20 cellular contexts compared by ENCODE assay signal in the genomic region with DNA sequence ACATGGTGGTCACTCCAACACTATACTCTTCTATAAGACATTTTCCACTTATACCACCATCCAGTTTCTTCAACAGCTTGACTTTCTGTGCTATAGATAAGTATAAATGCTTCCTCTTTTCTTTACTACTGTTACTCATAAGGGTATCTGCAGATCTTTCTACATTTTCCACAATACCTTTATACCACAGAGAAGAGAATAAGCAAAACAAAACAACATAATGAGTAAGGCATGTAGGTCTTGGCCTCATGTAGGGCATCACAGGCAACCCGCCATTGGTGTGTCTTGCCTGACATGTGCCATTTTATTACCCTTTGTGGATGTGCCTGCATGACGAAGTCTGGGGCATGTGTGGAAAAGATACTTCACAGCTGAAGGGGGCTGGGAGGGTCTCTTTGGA.
A peak's percentile ranks its signal among the peaks of the same experiment; 100 is the strongest.
DNase-seq lines count a peak whose midpoint lies in the region; ATAC-seq, FAIRE-seq and TF ChIP-seq lines count a peak whose summit lies in the region.
"Had no signal": no experiment of that assay in that cellular context is flagged by ENCODE, and none has a peak within 500 bp of the region (broad histone marks: within the 10 kb centered on the region; RNA-seq: fewer than 3 reads in every experiment).

No MANE protein-coding gene starts in this region.

- H4K20me1 ChIP-seq in IMR-90 (ENCODE audit: insufficient read depth, low read length) (no peaks in the 10 kb centered on the region), GM12878 (ENCODE audit: control insufficient read depth, insufficient read depth) (no peaks in the 10 kb centered on the region), GM23338 (replicated peaks; ENCODE audit: insufficient read depth) (no peaks in the 10 kb centered on the region)

- H2AK5ac ChIP-seq in IMR-90 (ENCODE audit: low read depth, low read length) = no peak overlapping the region

- H3K56ac ChIP-seq in IMR-90 (ENCODE audit: extremely low read depth, insufficient read depth, low read length) = no peak overlapping the region

- RAD21 ChIA-PET in GM12878 (lab: Charles Lee; ENCODE audit: unreplicated experiment) = no interaction called here

- H3K79me1 ChIP-seq in IMR-90 (ENCODE audit: low read depth in 1 of 2, low read length in 2 of 2) = no peaks in the 10 kb centered on the region

- TF ChIP-seq POLR2A in IMR-90 (IDR thresholded peaks at IDR 0.05; ENCODE audit: low read depth, low read length) (no peak), GM12878 (IDR thresholded peaks at IDR 0.05; ENCODE audit: low read depth, low read length) (no peak)

- no TSS peak for BruUV-seq in IMR-90 (replicated peaks; lab: Mats Ljungman, UMichigan)
- BruUV-seq in GM12878 (replicated peaks; lab: Mats Ljungman, UMichigan) = no TSS peak

- H3K27ac Mint-ChIP-seq in GM23338 = no peak overlapping the region
- H3K27ac Mint-ChIP-seq: activated naive CD8-positive, alpha-beta T cell; B cell; nephron had no signal

- no peak overlapping the region for H2BK120ac ChIP-seq in IMR-90 (ENCODE audit: low read depth, low read length)

- no peak overlapping the region for H3K4me3 Mint-ChIP-seq in GM23338
- H3K4me3 Mint-ChIP-seq: activated naive CD8-positive, alpha-beta T cell; B cell; nephron had no signal

- H3K27ac ChIP-seq in IMR-90 (ENCODE audit: insufficient read depth, low read length) (no peak overlapping the region), GM12878 (ENCODE audit: control insufficient read depth, insufficient read depth) (no peak overlapping the region), GM23338 (ENCODE audit: low read depth) (no peak overlapping the region)
- H3K27ac ChIP-seq: body of pancreas, tibial nerve had no signal

- no peak for TF ChIP-seq EP300 in GM12878 (IDR thresholded peaks at IDR 0.05; ENCODE audit: borderline replicate concordance in 1 of 2, control insufficient read depth in 1 of 2, low read depth in 2 of 2, low read length in 2 of 2)

- no peak overlapping the region for H3K14ac ChIP-seq in IMR-90 (replicated peaks; ENCODE audit: low read depth, low read length)

- no peak overlapping the region for H2BK20ac ChIP-seq in IMR-90 (ENCODE audit: low read depth, low read length)

- H3K23ac ChIP-seq in IMR-90 (ENCODE audit: low read depth, low read length) = no peak overlapping the region

- CTCF ChIA-PET in IMR-90 (lab: Yijun Ruan, JAX) = no interaction called here
- CTCF ChIA-PET in GM12878 (lab: Yijun Ruan, JAX) = interaction anchor here (2.2 kb wide), 1 partner anchor 174 kb away, joined by 4 read pairs; no protein-coding TSS in a partner anchor

- no peak overlapping the region for H4K5ac ChIP-seq in IMR-90 (ENCODE audit: low read depth, low read length)

- H3K4me3 ChIP-seq in IMR-90 (ENCODE audit: insufficient read depth, low read depth, low read length) = no peak overlapping the region
- no peak overlapping the region for H3K4me3 ChIP-seq in GM12878
- no peak overlapping the region for H3K4me3 ChIP-seq in GM23338
- H3K4me3 ChIP-seq: body of pancreas, tibial nerve had no signal

- H3K79me2 ChIP-seq in GM12878 (ENCODE audit: control insufficient read depth, insufficient read depth, low read length) = no peaks in the 10 kb centered on the region
- H3K79me2 ChIP-seq in GM23338 (replicated peaks; ENCODE audit: insufficient read depth) = no peaks in the 10 kb centered on the region

- H3K27me3 Mint-ChIP-seq in GM23338 (ENCODE audit: insufficient read depth, low read depth, poor library complexity) = no peaks in the 10 kb centered on the region
- H3K27me3 Mint-ChIP-seq: activated naive CD8-positive, alpha-beta T cell; B cell had no signal

- ATAC-seq in GM18858 (IDR thresholded peaks at IDR 0.05; ENCODE audit: unreplicated experiment) (peak; percentile 51), HG02642 (IDR thresholded peaks at IDR 0.05; ENCODE audit: poor library complexity, unreplicated experiment) (peak; percentile 57), IMR-90 (ENCODE audit: low read depth) (no peak), GM12878 (peak; percentile 27), GM23338 (no peak)
- ATAC-seq: body of pancreas had no signal

- no peak overlapping the region for H4K91ac ChIP-seq in IMR-90 (ENCODE audit: insufficient read depth, low read depth, low read length)

- DNase-seq in IMR-90 (no peak), GM12878 (ENCODE audit: low read depth, low spot score) (no peak), HTR-8/SVneo (ENCODE audit: insufficient read length, low spot score) (no peak), AG20443 (ENCODE audit: low spot score) (no peak), GM23338 (ENCODE audit: low spot score) (no peak)
- DNase-seq: body of pancreas, Caco-2, foreskin fibroblast, mesenchymal stem cell, NCI-H1694, NCI-H446 treated with DMSO at 0.1 percent for 48 hours, SHP77 treated with DMSO at 0.1 percent for 48 hours, T-helper 2 cell had no signal

- no peak for TF ChIP-seq CTCF in IMR-90 (conservative IDR thresholded peaks at IDR 0.05; ENCODE audit: low read depth, low read length)
- no peak for TF ChIP-seq CTCF in GM12878 (IDR thresholded peaks at IDR 0.05 in 2 of 3, conservative IDR thresholded peaks at IDR 0.05 in 1 of 3; ENCODE audit: control insufficient read depth in 2 of 3, extremely low read depth in 1 of 3, insufficient read depth in 1 of 3, low read depth in 3 of 3, low read length in 3 of 3)
- no peak for TF ChIP-seq CTCF in GM23338 (conservative IDR thresholded peaks at IDR 0.05; ENCODE audit: low read depth in 2 of 2)

- no peaks in the 10 kb centered on the region for H3K9me1 ChIP-seq in IMR-90 (ENCODE audit: insufficient read depth, low read length)

- 100% methylated on average over 2 of the region's 2 CpGs; no CpG with 5 or more reads in 1 of the 2 experiments for WGBS in IMR-90 (ENCODE audit: extremely low coverage in 2 of 2, insufficient read length in 1 of 2), 2 experiments
- 97% methylated on average over 2 of the region's 2 CpGs for WGBS in GM12878 (ENCODE audit: insufficient coverage, insufficient replicate concordance, low lambda C conversion rate, missing lambda C conversion rate)

- FAIRE-seq in GM12878 (lab: Jason Lieb, UNC) (no peak), HTR-8/SVneo (lab: Jason Lieb, UNC) (no peak)
- FAIRE-seq: colon had no signal

- intact Hi-C loops in IMR-90 (cut with micrococcal nuclease) (loop anchor here (10.0 kb wide), 1 partner anchor 1614 kb away; no protein-coding TSS in a partner anchor), GM12878 (cut with micrococcal nuclease; ENCODE audit: unreplicated experiment) (no loop called here)

- H3K4me1 ChIP-seq in IMR-90 (ENCODE audit: control insufficient read depth, insufficient read depth, low read length) = peaks cover 4% of the 10 kb centered on the region
- peaks cover 16% of the 10 kb centered on the region; the same call in 1 of the 2 replicates for H3K4me1 ChIP-seq in GM12878 (ENCODE audit: control insufficient read depth, insufficient read depth, low read length)
- H3K4me1 ChIP-seq in GM23338 (ENCODE audit: insufficient read depth) = peaks cover 7% of the 10 kb centered on the region; the same call in 1 of the 2 replicates
- H3K4me1 ChIP-seq: body of pancreas, Caco-2 had no signal

- no peak overlapping the region for H3K4ac ChIP-seq in IMR-90 (ENCODE audit: low read depth, low read length)

- H3K36me3 ChIP-seq in IMR-90 (ENCODE audit: control insufficient read depth, insufficient read depth, low read length) = no peaks in the 10 kb centered on the region
- no peaks in the 10 kb centered on the region for H3K36me3 ChIP-seq in GM12878 (ENCODE audit: control insufficient read depth in 2 of 2, insufficient read depth in 2 of 2, low read length in 1 of 2)
- no peaks in the 10 kb centered on the region for H3K36me3 ChIP-seq in GM23338 (ENCODE audit: insufficient read depth)
- H3K36me3 ChIP-seq: tibial nerve had no signal

- no peaks in the 10 kb centered on the region for H3K9me2 ChIP-seq in GM23338 (ENCODE audit: insufficient read depth)

- peaks cover 9% of the 10 kb centered on the region; the same call in 2 of the 3 replicates for H3K4me1 Mint-ChIP-seq in GM23338

- H2BK5ac ChIP-seq in IMR-90 (ENCODE audit: low read depth, low read length, poor library complexity, severe bottlenecking) = no peak overlapping the region

- POLR2A ChIA-PET in IMR-90 (lab: Charles Lee; ENCODE audit: unreplicated experiment) = interaction anchor here (0.6 kb wide), 1 partner anchor 9 kb away, joined by 12 read pairs; no protein-coding TSS in a partner anchor
- POLR2A ChIA-PET in GM12878 (lab: Charles Lee) = interaction anchor here (0.6 kb wide), 2 partner anchors 17 to 42 kb away, joined by 3 to 4 read pairs; no protein-coding TSS in a partner anchor

- SMC1A ChIA-PET in GM12878 (lab: Charles Lee; ENCODE audit: uncharacterized antibody, unreplicated experiment) = interaction anchor here (0.8 to 1.5 kb wide), 2 partner anchors 10 to 17 kb away, joined by 3 read pairs; no protein-coding TSS in a partner anchor

- no peaks in the 10 kb centered on the region for H3K9me3 Mint-ChIP-seq in GM23338
- H3K9me3 Mint-ChIP-seq: nephron had no signal

- TF ChIP-seq RAD21 in IMR-90 (IDR thresholded peaks at IDR 0.05; ENCODE audit: low read length) (no peak), GM12878 (IDR thresholded peaks at IDR 0.05; ENCODE audit: insufficient read depth, low read depth, low read length) (no peak)

- H3K27me3 ChIP-seq in IMR-90 (ENCODE audit: control insufficient read depth, insufficient read depth, low read length) (no peaks in the 10 kb centered on the region), GM12878 (replicated peaks in 1 of 2; ENCODE audit: control insufficient read depth in 2 of 2, insufficient read depth in 2 of 2, low read length in 1 of 2) (no peaks in the 10 kb centered on the region), GM23338 (ENCODE audit: insufficient read depth) (no peaks in the 10 kb centered on the region)
- H3K27me3 ChIP-seq: body of pancreas, tibial nerve had no signal

- H4K8ac ChIP-seq in IMR-90 (ENCODE audit: low read depth in 2 of 2, low read length in 2 of 2) = no peak overlapping the region

- H3F3A ChIP-seq in GM23338 (replicated peaks; ENCODE audit: low read depth) = no peaks in the 10 kb centered on the region

- in situ Hi-C loops in IMR-90 (cut with MboI; ENCODE audit: low sequenced_read_pairs) (loop anchor here (25.0 kb wide), 1 partner anchor 1611 kb away; no protein-coding TSS in a partner anchor), GM12878 (cut with MboI) (no loop called here)

- H3K36me3 Mint-ChIP-seq in GM23338 (ENCODE audit: low read depth) = no peaks in the 10 kb centered on the region

- no peak overlapping the region for H3K9ac ChIP-seq in IMR-90 (ENCODE audit: low read depth, low read length)
- no peak overlapping the region for H3K9ac ChIP-seq in GM12878 (ENCODE audit: control insufficient read depth, insufficient read depth, low read length)

- no peak overlapping the region for H3K18ac ChIP-seq in IMR-90 (ENCODE audit: low read depth, low read length)

- peak overlapping the region; percentile 55 for H2AK9ac ChIP-seq in IMR-90 (replicated peaks; ENCODE audit: low read depth, low read length, poor library complexity)

- H3K9me3 ChIP-seq in IMR-90 (ENCODE audit: control insufficient read depth, insufficient read depth, low read length) = no peaks in the 10 kb centered on the region
- H3K9me3 ChIP-seq in GM12878 (replicated peaks; ENCODE audit: control insufficient read depth, insufficient read depth, low read length) = no peaks in the 10 kb centered on the region; the same call in 2 of the 3 replicates
- H3K9me3 ChIP-seq: body of pancreas, Caco-2, tibial nerve had no signal

- H2BK15ac ChIP-seq in IMR-90 (ENCODE audit: low read depth, low read length) = no peak overlapping the region

- no peak overlapping the region for H2AFZ ChIP-seq in IMR-90 (replicated peaks; ENCODE audit: low read length, poor library complexity)
- H2AFZ ChIP-seq in GM12878 (ENCODE audit: control insufficient read depth, low read depth, low read length) = no peak overlapping the region
- no peak overlapping the region for H2AFZ ChIP-seq in GM23338

- dilution Hi-C loops in IMR-90 (cut with HindIII; ENCODE audit: low sequenced_read_pairs, unreplicated experiment) = no loop called here

- no peak overlapping the region for H3K4me2 ChIP-seq in IMR-90 (ENCODE audit: low read depth, low read length)
- H3K4me2 ChIP-seq in GM12878 (ENCODE audit: control insufficient read depth, insufficient read depth) = no peak overlapping the region
- no peak overlapping the region for H3K4me2 ChIP-seq in GM23338

Comparison
In these comparisons a context has a peak if more than half of its experiments do, and no peak if none do; other contexts are left out.
1. ATAC-seq: peak in GM18858 (single experiment), HG02642 (single experiment) and GM12878 (single experiment); none in IMR-90 (single experiment) and GM23338 (single experiment).